Comparison of ENCODE assay signal across 1 cellular context in the genomic region with DNA sequence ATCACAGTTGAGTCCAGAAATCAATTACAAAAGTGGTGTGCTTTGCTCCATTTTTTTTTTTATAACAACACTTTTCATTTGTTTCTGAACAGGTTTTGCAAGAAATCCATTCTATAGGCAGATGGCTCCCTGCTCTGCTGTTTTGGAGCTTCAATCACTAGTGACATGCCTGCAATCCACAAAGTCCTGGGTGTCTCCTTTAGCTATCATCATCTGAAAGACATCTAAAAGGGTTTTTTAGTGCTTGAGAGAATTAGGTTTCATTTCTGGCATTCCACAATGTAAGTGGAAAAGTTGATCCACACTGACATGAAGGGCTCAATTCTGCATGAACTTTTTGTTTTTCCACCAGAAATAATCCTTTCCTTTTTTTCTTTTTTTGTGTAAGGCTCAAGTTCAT.
TF ChIP-seq lines count a peak whose summit lies in the region.

No MANE protein-coding gene starts in this region.

TF ChIP-seq in GM23338, 12 proteins besides CTCF, POLR2A, EP300 and RAD21 (continued from another document):
- TF ChIP-seq STAT1 (IDR thresholded peaks at IDR 0.05; ENCODE audit: unreplicated experiment): no peak
- no peak for TF ChIP-seq NANOG (IDR thresholded peaks at IDR 0.05; ENCODE audit: borderline replicate concordance)
TF ChIP-seq in GM23338: peak in this region for 0.
